Comparison of ENCODE assay signal across 8 cellular contexts in the genomic region with DNA sequence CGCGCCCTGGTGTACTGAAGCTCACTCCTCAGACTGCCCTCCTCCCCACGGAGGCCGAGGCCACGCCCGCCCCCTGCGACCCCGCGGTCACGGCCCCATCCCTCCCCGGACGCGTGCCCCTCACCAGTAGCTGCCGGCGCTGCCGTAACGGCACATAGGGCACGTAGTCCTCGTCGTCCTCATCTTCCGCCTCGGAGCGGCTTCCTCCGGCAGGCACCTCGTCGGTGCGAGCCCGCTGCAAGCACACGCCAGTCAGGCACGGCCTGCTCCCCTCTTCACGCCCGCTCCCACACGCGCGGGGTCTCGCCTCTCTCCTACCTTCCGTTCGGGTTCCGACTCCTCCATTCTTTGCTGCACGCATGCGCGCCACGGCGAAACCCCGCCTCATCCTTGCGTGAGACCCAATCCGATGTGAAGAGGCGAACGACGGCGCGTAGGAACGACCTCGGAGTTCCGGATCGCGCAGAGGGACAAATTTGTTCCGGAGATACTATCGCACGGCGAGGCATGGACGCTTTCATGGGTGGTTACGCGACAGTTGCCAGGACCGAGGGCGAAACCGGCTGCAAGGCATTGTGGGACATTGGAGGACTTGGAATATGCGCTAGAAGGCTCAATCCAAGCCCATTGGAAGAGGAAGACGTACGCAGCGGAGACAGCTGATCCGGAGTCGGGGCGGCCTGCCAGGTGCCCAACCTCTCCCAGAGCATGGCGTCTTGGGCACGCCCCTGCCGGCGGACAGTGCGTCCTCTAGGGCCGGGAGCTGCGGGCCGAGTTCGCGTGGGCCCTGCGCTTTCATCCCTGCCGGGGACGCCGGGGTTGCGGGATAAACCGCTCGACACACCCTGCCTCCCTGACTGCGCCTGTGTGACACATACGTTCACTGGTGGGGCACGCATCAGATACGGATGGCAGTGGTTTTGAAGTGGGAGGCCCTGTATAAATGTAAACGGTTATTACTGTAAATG. TPM values are rescaled to one million over a fixed set of nuclear protein-coding genes. Genes with fewer than 3 reads are reported as not detected.
DNase-seq lines count a peak whose midpoint lies in the region; ATAC-seq and TF ChIP-seq lines count a peak whose summit lies in the region.

A gene (minus strand): TSS at position 361 of the 968 bp plus-strand sequence. CDS start 16 bp downstream, at position 345.

- peak within 1 kb of the TSS; percentile 95 for H3K4me3 ChIP-seq in upper lobe of right lung

- H3K4me1 ChIP-seq in upper lobe of right lung = peaks cover 8% of the 10 kb centered on the region

- H3K4me3 Mint-ChIP-seq in T-helper 17 cell = peak within 1 kb of the TSS; percentile 100

- ATAC-seq in HG02870 (IDR thresholded peaks at IDR 0.05; ENCODE audit: unreplicated experiment) = peak; percentile 69
- ATAC-seq in T-helper 17 cell = peak; percentile 90
- peak; percentile 93 to 94 for ATAC-seq in left cardiac atrium
- peak; percentile 94 for ATAC-seq in upper lobe of right lung

- peaks cover 35% of the 10 kb centered on the region for H3K4me1 Mint-ChIP-seq in T-helper 17 cell

- TF ChIP-seq CTCF in GM13977 (IDR thresholded peaks at IDR 0.05; ENCODE audit: extremely low read depth, insufficient read depth, missing control alignments) (no peak), upper lobe of right lung (IDR thresholded peaks at IDR 0.05) (no peak)

- no peaks in the 10 kb centered on the region for H3K27me3 ChIP-seq in upper lobe of right lung

- H3K36me3 ChIP-seq in upper lobe of right lung = peaks cover 67% of the 10 kb centered on the region

- peak within 1 kb of the TSS; percentile 99 for H3K27ac Mint-ChIP-seq in T-helper 17 cell

- H3K36me3 Mint-ChIP-seq in T-helper 17 cell (ENCODE audit: low read depth) = peaks cover 8% of the 10 kb centered on the region

- H3K27me3 Mint-ChIP-seq in T-helper 17 cell = no peaks in the 10 kb centered on the region

- in situ Hi-C loops in GM13977 (cut with MboI; ENCODE audit: low pct_unique_long_range_greater_than_20kb, low sequenced_read_pairs, unreplicated experiment) = no loop called here

- intact Hi-C loops in left cardiac atrium (cut with DNase I) (no loop called here), posterior vena cava (cut with DNase I) (no loop called here), upper lobe of right lung (cut with DNase I) (no loop called here)

- peak; percentile 99 for DNase-seq in GM13977 (ENCODE audit: low spot score)
- DNase-seq in NCI-H1694 treated with DMSO at 0.1 percent for 48 hours (lab: John Stamatoyannopoulos, UW) = peak; percentile 95
- DNase-seq in T-helper 17 cell = peak; percentile 87 to 94 (median 92)
- DNase-seq in amygdala (lab: John Stamatoyannopoulos, UW) = peak; percentile 89 to 99 (median 96)
- DNase-seq in left cardiac atrium = peak; percentile 98
- DNase-seq in posterior vena cava (ENCODE audit: low spot score) = peak; percentile 99
- peak; percentile 97 for DNase-seq in upper lobe of right lung

- H3K9me3 ChIP-seq in T-helper 17 cell (ENCODE audit: control insufficient read depth, low read length, poor library complexity, severe bottlenecking) = no peaks in the 10 kb centered on the region
- H3K9me3 ChIP-seq in upper lobe of right lung = no peaks in the 10 kb centered on the region

- peak within 1 kb of the TSS; percentile 85 for H3K27ac ChIP-seq in upper lobe of right lung

RNA-seq across cellular contexts. Expression of the gene that starts here (rescaled TPM):
- 10 to 100 TPM; 58.6 to 66.9 TPM for total RNA-seq in T-helper 17 cell
- 10 to 100 TPM; 33.1 to 53.5 TPM for total RNA-seq in left cardiac atrium
- 10 to 100 TPM; 52.1 to 52.6 TPM for total RNA-seq in posterior vena cava
- total RNA-seq in upper lobe of right lung = 61.6 TPM

Comparison
In these comparisons a context has a peak if more than half of its experiments do, and no peak if none do; other contexts are left out.
1. Peak in every context shown above with its lines: DNase-seq, ATAC-seq, H3K4me3 ChIP-seq and H3K27ac ChIP-seq.